In genomic region chr2:168457177-168457905, GRCh38 we compare ENCODE assay signal across 8 cellular contexts. TPM values are rescaled to one million over a fixed set of nuclear protein-coding genes. Genes with fewer than 3 reads are reported as not detected.
DNase-seq lines count a peak whose midpoint lies in the region; ATAC-seq and TF ChIP-seq lines count a peak whose summit lies in the region.

No MANE protein-coding gene starts in this region.

- no peaks in the 10 kb centered on the region for H3K9me3 ChIP-seq in lower lobe of right lung
- H3K9me3 ChIP-seq in uterus, result no peaks in the 10 kb centered on the region

- H3K27me3 ChIP-seq in lower lobe of right lung (ENCODE audit: low read depth) (no peaks in the 10 kb centered on the region), uterus (no peaks in the 10 kb centered on the region)

- peak overlapping the region; percentile 83 for H3K27ac ChIP-seq in lower lobe of right lung
- peak overlapping the region; percentile 89 to 96 for H3K27ac ChIP-seq in uterus

- H3K4me1 ChIP-seq in lower lobe of right lung, result peaks cover 6% of the 10 kb centered on the region
- H3K4me1 ChIP-seq in uterus, result no peaks in the 10 kb centered on the region

- no peaks in the 10 kb centered on the region for H3K36me3 ChIP-seq in lower lobe of right lung
- no peaks in the 10 kb centered on the region for H3K36me3 ChIP-seq in uterus

- DNase-seq in NCI-H82 (lab: John Stamatoyannopoulos, UW) (peak; percentile 27), NCI-H82 treated with DMSO at 0.1 percent for 48 hours (lab: John Stamatoyannopoulos, UW; ENCODE audit: unreplicated experiment) (no peak), astrocyte of the hippocampus (ENCODE audit: low read depth, low spot score) (peak; percentile 23), lower lobe of right lung (no peak), uterus (no peak), omental fat pad (ENCODE audit: low spot score) (no peak), NCI-H1048 (lab: John Stamatoyannopoulos, UW) (no peak)

- TF ChIP-seq POLR2A in uterus (IDR thresholded peaks at IDR 0.05), result no peak

- intact Hi-C loops in lower lobe of right lung (cut with DNase I) (no loop called here), uterus (cut with DNase I; ENCODE audit: low total_unique reads) (no loop called here)

- H3K4me3 ChIP-seq in lower lobe of right lung (peak overlapping the region; percentile 85), uterus (peak overlapping the region; percentile 96 to 99)

- TF ChIP-seq CTCF in lower lobe of right lung (IDR thresholded peaks at IDR 0.05), result no peak
- TF ChIP-seq CTCF in uterus (IDR thresholded peaks at IDR 0.05), result no peak
- TF ChIP-seq CTCF in omental fat pad (IDR thresholded peaks at IDR 0.05), result no peak

- ATAC-seq in HG03460 (IDR thresholded peaks at IDR 0.05; ENCODE audit: unreplicated experiment), result peak; percentile 1
- ATAC-seq in lower lobe of right lung, result no peak
- no peak for ATAC-seq in omental fat pad (ENCODE audit: low FRiP score)

RNA-seq across cellular contexts. Expression of gene CERS6, which starts 1.3 kb away (rescaled TPM):
- total RNA-seq in lower lobe of right lung (21.8 TPM), uterus (10 to 100 TPM; 20.0 to 47.2 (median 26.6) TPM), omental fat pad (10 to 100 TPM; 25.9 to 57.2 (median 35.8) TPM)

Comparison
In these comparisons a context has a peak if more than half of its experiments do, and no peak if none do; other contexts are left out.
1. DNase-seq: peak in NCI-H82 (single experiment) and astrocyte of the hippocampus (single experiment); none in NCI-H82 treated with DMSO at 0.1 percent for 48 hours (single experiment), lower lobe of right lung (single experiment), uterus (0 of 2), omental fat pad (single experiment) and NCI-H1048 (single experiment).